ENCODE assay signal across 1 cellular context in genomic region chr19:655691-656090, GRCh38.
TF ChIP-seq lines count a peak whose summit lies in the region.

No MANE protein-coding gene starts in this region.

TF ChIP-seq in HepG2, 621 proteins besides CTCF, POLR2A, EP300 and RAD21:
- TF ChIP-seq ZNF687 (CRISPR knock-in tag; IDR thresholded peaks at IDR 0.05) (0 out of 2 replicates have a peak, but pooled peaks have one; percentile 22), AGO2 (optimal IDR thresholded peaks at IDR 0.05; ENCODE audit: low read depth, low read length) (peak; percentile 68), FOXO4 (CRISPR knock-in tag; conservative IDR thresholded peaks at IDR 0.05) (no peak)
